In the genomic region with DNA sequence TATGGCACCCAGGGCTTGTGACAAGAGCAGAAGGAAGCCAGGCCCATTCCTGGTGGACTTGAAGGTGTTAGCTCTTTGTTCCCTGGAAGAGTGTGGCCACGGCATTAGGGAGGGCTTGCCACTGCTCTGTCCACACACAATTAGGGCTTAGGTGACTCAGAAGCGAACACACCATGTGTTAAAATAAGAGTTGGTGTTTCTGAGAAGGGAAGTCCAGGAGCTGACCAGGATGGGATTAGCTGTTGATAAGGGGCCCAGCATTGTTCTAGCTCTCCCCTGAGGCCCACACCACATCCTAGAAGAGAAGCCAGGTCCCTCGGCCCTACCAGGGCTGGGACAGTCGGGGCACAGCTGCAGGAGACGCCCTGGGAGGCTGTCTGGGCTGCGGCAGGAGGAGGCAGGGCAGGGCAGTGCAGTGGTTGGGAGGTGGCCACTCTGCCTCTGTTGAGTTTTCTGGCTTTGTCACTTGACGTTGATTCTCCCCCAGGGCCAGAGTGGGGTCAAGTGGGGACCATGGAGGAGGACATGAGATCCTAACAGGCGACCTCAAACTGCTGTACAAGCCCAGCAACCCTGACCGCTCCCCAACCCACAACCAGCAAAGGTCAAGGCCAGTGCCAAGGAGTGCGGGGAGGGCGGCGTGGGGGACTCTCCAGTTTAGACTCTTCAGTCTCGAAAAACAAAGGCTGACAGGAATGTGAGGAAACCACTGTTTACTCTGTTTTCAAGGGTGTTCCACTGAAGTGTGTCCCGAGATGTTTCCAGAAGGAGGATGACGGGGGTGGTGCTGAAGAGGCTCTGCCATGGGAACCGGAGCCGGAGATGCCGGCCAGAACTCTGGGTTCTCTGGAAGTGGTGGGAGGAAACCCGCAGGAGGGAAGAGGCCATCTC, we compare ENCODE assay signal across 1 cellular context.
TF ChIP-seq lines count a peak whose summit lies in the region.

No MANE protein-coding gene starts in this region.

TF ChIP-seq in A549, 52 proteins besides CTCF, POLR2A, EP300 and RAD21 (continued from another document):
- TF ChIP-seq FOXS1 (CRISPR knock-in tag; IDR thresholded peaks at IDR 0.05) (no peak), BHLHE40 (IDR thresholded peaks at IDR 0.05; ENCODE audit: low read depth, low read length) (no peak), RNF2 (IDR thresholded peaks at IDR 0.05; ENCODE audit: borderline replicate concordance, low read depth) (no peak), MAFK (IDR thresholded peaks at IDR 0.05; ENCODE audit: partially characterized antibody) (no peak)
- TF ChIP-seq, protein P1, sequence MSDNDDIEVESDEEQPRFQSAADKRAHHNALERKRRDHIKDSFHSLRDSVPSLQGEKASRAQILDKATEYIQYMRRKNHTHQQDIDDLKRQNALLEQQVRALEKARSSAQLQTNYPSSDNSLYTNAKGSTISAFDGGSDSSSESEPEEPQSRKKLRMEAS (IDR thresholded peaks at IDR 0.05) = no peak
